Comparison of ENCODE assay signal across 8 cellular contexts in the genomic region with DNA sequence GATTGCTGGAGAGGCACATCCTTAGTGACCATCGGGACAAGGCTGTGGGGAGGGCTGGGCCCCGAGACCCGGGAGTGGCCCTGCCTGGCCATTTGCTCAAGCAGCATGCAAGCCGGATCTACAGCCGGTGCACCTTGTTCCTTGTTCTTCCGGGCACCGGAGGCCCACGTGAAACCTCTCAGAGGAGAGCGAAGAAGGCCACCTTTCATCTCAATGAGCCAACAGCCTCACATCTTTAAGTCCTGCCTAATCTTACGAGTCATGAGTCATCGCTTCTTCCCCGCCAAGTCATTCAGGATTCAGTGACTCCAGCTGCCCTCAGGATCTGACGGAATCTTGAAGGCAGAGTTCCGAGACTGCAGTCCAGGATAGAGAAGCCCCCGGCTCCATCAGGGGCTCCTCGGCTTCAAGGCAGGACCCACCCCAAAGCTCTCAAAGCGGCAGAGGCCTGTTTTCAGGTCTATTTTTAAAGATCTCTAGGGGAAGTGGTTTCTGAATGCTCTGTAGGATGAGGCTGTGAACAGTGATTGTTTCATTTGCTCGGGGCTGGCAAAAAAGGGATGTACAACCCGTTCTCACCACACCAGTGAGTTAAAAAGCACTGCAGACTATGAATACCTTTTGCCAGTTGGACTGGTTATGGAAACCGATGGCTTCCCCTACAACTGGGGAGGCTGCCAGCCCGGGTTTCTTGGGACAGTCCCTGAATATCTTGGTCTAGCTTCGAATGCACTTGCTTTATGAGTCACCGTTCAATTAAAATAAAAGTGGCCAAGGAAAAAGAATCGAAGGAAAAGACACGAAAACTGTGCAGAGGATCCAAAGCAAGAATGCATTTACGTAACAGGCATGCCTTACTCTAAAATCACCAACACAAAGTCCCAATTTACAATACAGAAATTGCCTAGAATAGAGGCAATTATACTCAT. TPM values are rescaled to one million over a fixed set of nuclear protein-coding genes. Genes with fewer than 3 reads are reported as not detected.
DNase-seq lines count a peak whose midpoint lies in the region; ATAC-seq lines count a peak whose summit lies in the region.

No MANE protein-coding gene starts in this region.

- no peaks in the 10 kb centered on the region for H3K9me3 Mint-ChIP-seq in activated CD4-positive, alpha-beta T cell treated with anti-CD3 and anti-CD28 coated beads, Interleukin-2, amount 10 ng/mL, durations not matched to agents 7 days and 5 days

- peak overlapping the region; percentile 99 for H3K27ac Mint-ChIP-seq in activated CD4-positive, alpha-beta T cell treated with anti-CD3 and anti-CD28 coated beads, Interleukin-2, amount 10 ng/mL, durations not matched to agents 7 days and 5 days

- H3K27me3 Mint-ChIP-seq in activated CD4-positive, alpha-beta T cell treated with anti-CD3 and anti-CD28 coated beads, Interleukin-2, amount 10 ng/mL, durations not matched to agents 7 days and 5 days = peaks cover 24% of the 10 kb centered on the region

- H3K36me3 Mint-ChIP-seq in activated CD4-positive, alpha-beta T cell treated with anti-CD3 and anti-CD28 coated beads, Interleukin-2, amount 10 ng/mL, durations not matched to agents 7 days and 5 days (ENCODE audit: low read depth) = no peaks in the 10 kb centered on the region

- peak; percentile 85 for DNase-seq in Daoy (ENCODE audit: low read depth)
- DNase-seq in KBM-7 = peak; percentile 92
- peak; percentile 77 for DNase-seq in activated CD4-positive, alpha-beta T cell treated with anti-CD3 and anti-CD28 coated beads, Interleukin-2, amount 10 ng/mL, durations not matched to agents 7 days and 5 days
- peak; percentile 23 for DNase-seq in effector CD4-positive, alpha-beta T cell
- DNase-seq in midbrain (lab: John Stamatoyannopoulos, UW) = peak; percentile 65
- peak; percentile 34 for DNase-seq in stimulated activated CD8-positive, alpha-beta memory T cell treated with anti-CD3 and anti-CD28 coated beads, Interleukin-4, amount 100 ng/mL, for 24 hours (ENCODE audit: low read depth)
- no peak for DNase-seq in NCI-H146 treated with DMSO at 0.1 percent for 48 hours (lab: John Stamatoyannopoulos, UW; ENCODE audit: unreplicated experiment)

- POLR2A ChIA-PET in activated CD4-positive, alpha-beta T cell treated with anti-CD3 and anti-CD28 coated beads, Interleukin-2, amount 10 ng/mL, durations not matched to agents 7 days and 5 days (lab: Charles Lee) = interaction anchor here (1.3 kb wide), 1 partner anchor 26 kb away, joined by 3 read pairs; no protein-coding TSS in a partner anchor

- H3K4me3 Mint-ChIP-seq in activated CD4-positive, alpha-beta T cell treated with anti-CD3 and anti-CD28 coated beads, Interleukin-2, amount 10 ng/mL, durations not matched to agents 7 days and 5 days = peak overlapping the region; percentile 74

- ATAC-seq in GM21529 (IDR thresholded peaks at IDR 0.05; ENCODE audit: unreplicated experiment) = peak; percentile 74

- H3K4me1 Mint-ChIP-seq in activated CD4-positive, alpha-beta T cell treated with anti-CD3 and anti-CD28 coated beads, Interleukin-2, amount 10 ng/mL, durations not matched to agents 7 days and 5 days = peaks cover 43% of the 10 kb centered on the region

- in situ Hi-C loops in KBM-7 (cut with MboI; ENCODE audit: low pct_unique_long_range_greater_than_20kb, low sequenced_read_pairs) = no loop called here

- CTCF ChIA-PET in activated CD4-positive, alpha-beta T cell treated with anti-CD3 and anti-CD28 coated beads, Interleukin-2, amount 10 ng/mL, durations not matched to agents 7 days and 5 days (lab: Charles Lee) = interaction anchor here (0.9 to 1.0 kb wide), 2 partner anchors 41 to 73 kb away, joined by 3 read pairs; no protein-coding TSS in a partner anchor

RNA-seq across cellular contexts. Expression of a gene that starts 57.2 kb away (rescaled TPM):
- 7.9 TPM in 2 replicates for total RNA-seq in Daoy (2014; rRNA removed; shearing (Covaris generic))
- 1 to 10 TPM; 1.0 to 1.1 TPM for total RNA-seq in activated CD4-positive, alpha-beta T cell treated with anti-CD3 and anti-CD28 coated beads, Interleukin-2, amount 10 ng/mL, durations not matched to agents 7 days and 5 days
